25 cellular contexts compared by ENCODE assay signal in genomic region chr2:128778843-128779242, GRCh38.
DNase-seq lines count a peak whose midpoint lies in the region; ATAC-seq, FAIRE-seq and TF ChIP-seq lines count a peak whose summit lies in the region.
"Had no signal": no experiment of that assay in that cellular context is flagged by ENCODE, and none has a peak within 500 bp of the region (broad histone marks: within the 10 kb centered on the region; RNA-seq: fewer than 3 reads in every experiment).

No MANE protein-coding gene starts in this region.

- H3K4me3 Mint-ChIP-seq in WTC11: no peak overlapping the region
- H3K4me3 Mint-ChIP-seq: CD14-positive monocyte; CD4-positive, alpha-beta memory T cell; CD4-positive, CD25-positive, alpha-beta regulatory T cell; CD8-positive, alpha-beta memory T cell had no signal

- no peaks in the 10 kb centered on the region for H3K4me1 Mint-ChIP-seq in WTC11
- H3K4me1 Mint-ChIP-seq: CD14-positive monocyte; CD4-positive, alpha-beta memory T cell; CD4-positive, CD25-positive, alpha-beta regulatory T cell; CD8-positive, alpha-beta memory T cell had no signal

- H3K36me3 Mint-ChIP-seq in WTC11: no peaks in the 10 kb centered on the region
- H3K36me3 Mint-ChIP-seq: CD14-positive monocyte; CD4-positive, alpha-beta memory T cell; CD4-positive, CD25-positive, alpha-beta regulatory T cell; CD8-positive, alpha-beta memory T cell had no signal

- H3K27ac Mint-ChIP-seq in WTC11: no peak overlapping the region
- H3K27ac Mint-ChIP-seq: CD14-positive monocyte; CD4-positive, alpha-beta memory T cell; CD4-positive, CD25-positive, alpha-beta regulatory T cell; CD8-positive, alpha-beta memory T cell had no signal

- H3K4me1 ChIP-seq in Karpas-422 (ENCODE audit: low read length) (peaks cover 57% of the 10 kb centered on the region), osteoblast (ENCODE audit: insufficient read depth, low read length) (no peaks in the 10 kb centered on the region)
- H3K4me1 ChIP-seq: BE2C had no signal

- H3K36me3 ChIP-seq in Karpas-422 (ENCODE audit: insufficient read depth, low read length) (peaks cover 4% of the 10 kb centered on the region), osteoblast (ENCODE audit: insufficient read depth, low read length) (no peaks in the 10 kb centered on the region)
- H3K36me3 ChIP-seq: BE2C, BLaER1 had no signal

- H3K79me2 ChIP-seq in Karpas-422 (ENCODE audit: low read length): 0 out of 2 replicates have a peak, but pooled peaks cover 2% of the 10 kb centered on the region
- H3K79me2 ChIP-seq in osteoblast (ENCODE audit: insufficient read depth, low read length): no peaks in the 10 kb centered on the region

- H3K9ac ChIP-seq in Karpas-422 (ENCODE audit: low read length): no peak overlapping the region
- H3K9ac ChIP-seq: BLaER1 had no signal

- peaks cover 8% of the 10 kb centered on the region for H3K9me3 Mint-ChIP-seq in WTC11

- peak overlapping the region; percentile 100; the same call in 1 of the 2 replicates for H3K27ac ChIP-seq in Karpas-422 (ENCODE audit: low read length)
- H3K27ac ChIP-seq in osteoblast (ENCODE audit: low read depth, low read length): no peak overlapping the region
- H3K27ac ChIP-seq: BLaER1 had no signal

- TF ChIP-seq CTCF in WTC11 (IDR thresholded peaks at IDR 0.05) (no peak), osteoblast (IDR thresholded peaks at IDR 0.05; ENCODE audit: extremely low read depth, low read depth, low read length) (no peak), D721Med (IDR thresholded peaks at IDR 0.05; ENCODE audit: insufficient read depth, missing control alignments) (no peak)

- H3K9me3 ChIP-seq in Karpas-422 (ENCODE audit: low read length) (no peaks in the 10 kb centered on the region), osteoblast (ENCODE audit: low read depth, low read length) (no peaks in the 10 kb centered on the region)
- H3K9me3 ChIP-seq: BE2C, BLaER1 had no signal

- intact Hi-C loops in sciatic nerve (cut with DNase I): no loop called here

- ATAC-seq in WTC11 (no peak), sciatic nerve (no peak), GM18870 (IDR thresholded peaks at IDR 0.05; ENCODE audit: unreplicated experiment) (no peak), GM21526 (IDR thresholded peaks at IDR 0.05; ENCODE audit: low FRiP score, unreplicated experiment) (no peak)
- ATAC-seq: GM12878 had no signal

- H3K27me3 ChIP-seq in Karpas-422 (ENCODE audit: low read length): no peaks in the 10 kb centered on the region
- no peaks in the 10 kb centered on the region for H3K27me3 ChIP-seq in osteoblast (ENCODE audit: insufficient read depth, low read length)
- H3K27me3 ChIP-seq: BE2C, BLaER1 had no signal

- POLR2A ChIA-PET in WTC11 (lab: Charles Lee): interaction anchor here (0.5 kb wide), 1 partner anchor 1026 kb away, joined by 3 read pairs; no protein-coding TSS in a partner anchor

- H4K20me1 ChIP-seq in Karpas-422 (ENCODE audit: insufficient read depth, low read depth, low read length) (no peaks in the 10 kb centered on the region), osteoblast (ENCODE audit: insufficient read depth, low read length) (no peaks in the 10 kb centered on the region)
- H4K20me1 ChIP-seq: BLaER1 had no signal

- no peak for FAIRE-seq in D721Med (lab: Jason Lieb, UNC)
- FAIRE-seq: A204.1, G401.6, GM12878, GM12892, GM18507, GM19239 had no signal

- no peaks in the 10 kb centered on the region for H3K27me3 Mint-ChIP-seq in WTC11 (ENCODE audit: low read depth)
- H3K27me3 Mint-ChIP-seq: CD4-positive, CD25-positive, alpha-beta regulatory T cell had no signal

- DNase-seq in Karpas-422: no peak
- no peak for DNase-seq in WTC11 (ENCODE audit: low spot score)
- DNase-seq in osteoblast (ENCODE audit: insufficient read length, low spot score, missing footprints): peak; percentile 30
- DNase-seq in sciatic nerve (ENCODE audit: low spot score): peak; percentile 13
- no peak for DNase-seq in D721Med (ENCODE audit: insufficient read length, low spot score)
- DNase-seq in GF-D8 (lab: John Stamatoyannopoulos, UW): no peak
- DNase-seq: 8988T; ACHN; BE2C; C1 segment of cervical spinal cord; CD4-positive, alpha-beta memory T cell; CD4-positive, CD25-positive, alpha-beta regulatory T cell; CD8-positive, alpha-beta memory T cell; COR-L47; DMS79 treated with DMSO at 0.1 percent for 48 hours had no signal

- H3K4me2 ChIP-seq in Karpas-422 (ENCODE audit: low read depth, low read length, poor library complexity, severe bottlenecking) (no peak overlapping the region), osteoblast (ENCODE audit: insufficient read depth, low read length) (no peak overlapping the region)
- H3K4me2 ChIP-seq: BLaER1 had no signal

- no peaks in the 10 kb centered on the region for H3K9me2 ChIP-seq in Karpas-422 (replicated peaks; ENCODE audit: insufficient read depth, low read length)

- H2AFZ ChIP-seq in Karpas-422 (ENCODE audit: low read length) (no peak overlapping the region), osteoblast (ENCODE audit: low read length) (no peak overlapping the region)

- CTCF ChIA-PET in WTC11 (lab: Charles Lee): no interaction called here

- H3K4me3 ChIP-seq in Karpas-422 (ENCODE audit: low read length): no peak overlapping the region
- no peak overlapping the region for H3K4me3 ChIP-seq in osteoblast (ENCODE audit: insufficient read depth, low read length)
- H3K4me3 ChIP-seq: BLaER1, GM12878 had no signal

TF ChIP-seq in WTC11, 78 proteins besides CTCF, POLR2A, EP300 and RAD21:
- no peak for TF ChIP-seq JUN (CRISPR knock-in tag; IDR thresholded peaks at IDR 0.05)
- TF ChIP-seq GTF2I (CRISPR knock-in tag; conservative IDR thresholded peaks at IDR 0.05): 0 out of 2 replicates have a peak, but pooled peaks have one; percentile 28

Comparison
In these comparisons a context has a peak if more than half of its experiments do, and no peak if none do; other contexts are left out.
1. DNase-seq: peak in osteoblast (single experiment) and sciatic nerve (single experiment); none in Karpas-422 (single experiment), WTC11 (single experiment), D721Med (single experiment) and GF-D8 (single experiment).